17 cellular contexts compared by ENCODE assay signal in genomic region chr2:2455151-2455550, GRCh38.
A peak's percentile ranks its signal among the peaks of the same experiment; 100 is the strongest.
DNase-seq lines count a peak whose midpoint lies in the region; ATAC-seq, FAIRE-seq and TF ChIP-seq lines count a peak whose summit lies in the region.
"Had no signal": no experiment of that assay in that cellular context is flagged by ENCODE, and none has a peak within 500 bp of the region (broad histone marks: within the 10 kb centered on the region; RNA-seq: fewer than 3 reads in every experiment).

No MANE protein-coding gene starts in this region.

- H3K27ac ChIP-seq in PC-3 (ENCODE audit: low read length) = no peak overlapping the region
- no peak overlapping the region for H3K27ac ChIP-seq in foreskin keratinocyte
- H3K27ac ChIP-seq: 22Rv1, GM23248, HL-60 had no signal

- no peaks in the 10 kb centered on the region for H3K27me3 ChIP-seq in PC-3 (ENCODE audit: low read length)
- H3K27me3 ChIP-seq in bronchial epithelial cell (ENCODE audit: control insufficient read depth, insufficient read depth, low read length) = no peaks in the 10 kb centered on the region
- no peaks in the 10 kb centered on the region for H3K27me3 ChIP-seq in foreskin keratinocyte
- H3K27me3 ChIP-seq in Caco-2 (replicated peaks; ENCODE audit: control insufficient read depth, insufficient read depth, low read length) = no peaks in the 10 kb centered on the region

- no peaks in the 10 kb centered on the region for H3K36me3 Mint-ChIP-seq in Caco-2 (ENCODE audit: insufficient read depth, unreplicated experiment)
- no peaks in the 10 kb centered on the region for H3K36me3 Mint-ChIP-seq in endothelial cell (ENCODE audit: low read depth, unreplicated experiment)
- H3K36me3 Mint-ChIP-seq: CD14-positive monocyte; CD8-positive, alpha-beta T cell had no signal

- TF ChIP-seq CTCF in PC-3 (conservative IDR thresholded peaks at IDR 0.05; ENCODE audit: low read depth, low read length) (no peak), bronchial epithelial cell (IDR thresholded peaks at IDR 0.05; ENCODE audit: insufficient read depth, low read length, severe bottlenecking) (no peak), foreskin keratinocyte (conservative IDR thresholded peaks at IDR 0.05) (no peak), Caco-2 (IDR thresholded peaks at IDR 0.05; ENCODE audit: insufficient read depth in 1 of 2, low read depth in 1 of 2, low read length in 1 of 2, severe bottlenecking in 1 of 2, unreplicated experiment in 1 of 2) (no peak), endothelial cell (IDR thresholded peaks at IDR 0.05; ENCODE audit: unreplicated experiment) (no peak)

- H3K36me3 ChIP-seq in PC-3 (ENCODE audit: low read depth, low read length) (no peaks in the 10 kb centered on the region), bronchial epithelial cell (ENCODE audit: control insufficient read depth, insufficient read depth, low read length) (no peaks in the 10 kb centered on the region), Caco-2 (ENCODE audit: control insufficient read depth, insufficient read depth, low read length) (no peaks in the 10 kb centered on the region)

- CTCF ChIA-PET in PC-3 (lab: Charles Lee) = no interaction called here
- CTCF ChIA-PET in Caco-2 (lab: Charles Lee) = no interaction called here

- intact Hi-C loops in PC-3 (cut with micrococcal nuclease) = no loop called here
- intact Hi-C loops in Caco-2 (cut with micrococcal nuclease; ENCODE audit: unreplicated experiment) = no loop called here

- H3K79me2 ChIP-seq in PC-3 (ENCODE audit: low read length) = no peaks in the 10 kb centered on the region

- H3K4me1 ChIP-seq in PC-3 (ENCODE audit: insufficient read depth, low read length) = no peaks in the 10 kb centered on the region
- no peaks in the 10 kb centered on the region for H3K4me1 ChIP-seq in foreskin keratinocyte
- H3K4me1 ChIP-seq in Caco-2 = no peaks in the 10 kb centered on the region

- BruUV-seq in PC-3 (replicated peaks; lab: Mats Ljungman, UMichigan) = no TSS peak
- no TSS peak for BruUV-seq in Caco-2 (replicated peaks; lab: Mats Ljungman, UMichigan)

- FAIRE-seq in bronchial epithelial cell (lab: Jason Lieb, UNC) = no peak
- FAIRE-seq: GM12878, H54 had no signal

- no peak overlapping the region for H3K4me2 ChIP-seq in PC-3 (ENCODE audit: low read length)

- POLR2A ChIA-PET in PC-3 (lab: Charles Lee; ENCODE audit: unreplicated experiment) = no interaction called here
- POLR2A ChIA-PET in Caco-2 (lab: Charles Lee) = no interaction called here

- H2AFZ ChIP-seq in PC-3 (ENCODE audit: low read length) = no peak overlapping the region
- H2AFZ ChIP-seq: GM23248 had no signal

- H3K9me2 ChIP-seq in PC-3 (replicated peaks; ENCODE audit: low read length) = no peaks in the 10 kb centered on the region

- no peak overlapping the region for H3K27ac Mint-ChIP-seq in Caco-2 (ENCODE audit: unreplicated experiment)
- H3K27ac Mint-ChIP-seq in endothelial cell (ENCODE audit: unreplicated experiment) = no peak overlapping the region
- H3K27ac Mint-ChIP-seq: CD14-positive monocyte; CD8-positive, alpha-beta T cell had no signal

- H3K9me3 ChIP-seq in PC-3 (ENCODE audit: low read length) = no peaks in the 10 kb centered on the region
- no peaks in the 10 kb centered on the region for H3K9me3 ChIP-seq in Caco-2

- ATAC-seq in PC-3 (no peak), foreskin keratinocyte (peak; percentile 71), left lobe of liver (no peak)
- ATAC-seq: CD8-positive, alpha-beta T cell; GM12878; HCT116 had no signal

- DNase-seq in Daoy (ENCODE audit: low read depth) (peak; percentile 32), PC-3 (peak; percentile 20), bronchial epithelial cell (ENCODE audit: low read depth) (peak; percentile 2), foreskin keratinocyte (peak; percentile 53 to 62), NCI-H1694 (lab: John Stamatoyannopoulos, UW) (no peak), Caco-2 (no peak), left lobe of liver (ENCODE audit: low spot score) (no peak), endothelial cell (ENCODE audit: low spot score) (no peak)
- DNase-seq: CD8-positive, alpha-beta T cell; DMS53; GM23248 had no signal

- no peaks in the 10 kb centered on the region for H3K9me3 Mint-ChIP-seq in Caco-2 (ENCODE audit: unreplicated experiment)
- no peaks in the 10 kb centered on the region for H3K9me3 Mint-ChIP-seq in endothelial cell (ENCODE audit: unreplicated experiment)
- H3K9me3 Mint-ChIP-seq: CD8-positive, alpha-beta T cell had no signal

- no peaks in the 10 kb centered on the region for H4K20me1 ChIP-seq in PC-3 (ENCODE audit: low read length)

- H3K4me3 ChIP-seq in PC-3 (ENCODE audit: low read length) (no peak overlapping the region), bronchial epithelial cell (ENCODE audit: low read depth, low read length) (no peak overlapping the region), Caco-2 (ENCODE audit: low read depth, low read length) (no peak overlapping the region)
- H3K4me3 ChIP-seq: GM12878, GM23248 had no signal

- no peak overlapping the region for H3K4me3 Mint-ChIP-seq in Caco-2 (ENCODE audit: unreplicated experiment)
- H3K4me3 Mint-ChIP-seq in endothelial cell (ENCODE audit: unreplicated experiment) = no peak overlapping the region
- H3K4me3 Mint-ChIP-seq: CD14-positive monocyte; CD8-positive, alpha-beta T cell had no signal

- H3K4me1 Mint-ChIP-seq in Caco-2 (ENCODE audit: low read depth, unreplicated experiment) = no peaks in the 10 kb centered on the region
- no peaks in the 10 kb centered on the region for H3K4me1 Mint-ChIP-seq in endothelial cell (ENCODE audit: unreplicated experiment)
- H3K4me1 Mint-ChIP-seq: CD14-positive monocyte had no signal

- H3K9ac ChIP-seq in PC-3 (ENCODE audit: low read length) = no peak overlapping the region
- H3K9ac ChIP-seq: GM23248 had no signal

- H3K27me3 Mint-ChIP-seq in Caco-2 (ENCODE audit: insufficient read depth, unreplicated experiment) (peaks cover 8% of the 10 kb centered on the region), endothelial cell (ENCODE audit: unreplicated experiment) (no peaks in the 10 kb centered on the region)

- H3F3A ChIP-seq in PC-3 (ENCODE audit: low read length, unreplicated experiment) = no peaks in the 10 kb centered on the region

Comparison
In these comparisons a context has a peak if more than half of its experiments do, and no peak if none do; other contexts are left out.
1. DNase-seq: peak in Daoy (single experiment), PC-3 (single experiment), bronchial epithelial cell (single experiment) and foreskin keratinocyte (2 of 2); none in NCI-H1694 (single experiment), Caco-2 (0 of 2), left lobe of liver (single experiment) and endothelial cell (single experiment).